Comparison of ENCODE assay signal across 8 cellular contexts in genomic region chr10:13271552-13272163, GRCh38. TPM values are rescaled to one million over a fixed set of nuclear protein-coding genes. Genes with fewer than 3 reads are reported as not detected.
DNase-seq lines count a peak whose midpoint lies in the region; ATAC-seq, FAIRE-seq and TF ChIP-seq lines count a peak whose summit lies in the region.

No MANE protein-coding gene starts in this region.

- peak overlapping the region; percentile 90; the same call in 1 of the 2 replicates for H2BK20ac ChIP-seq in H1 (ENCODE audit: low read length)

- peak; percentile 40 for ATAC-seq in GM18868 (IDR thresholded peaks at IDR 0.05; ENCODE audit: unreplicated experiment)
- ATAC-seq in natural killer cell treated with Interleukin-12 subunit alpha and Interleukin-12 subunit beta and Interleukin-15 and Interleukin-18, amount 100 ng/mL, for 72 hours = peak; percentile 56 to 57

- WGBS in H1 (ENCODE audit: extremely low coverage in 1 of 2, insufficient coverage in 1 of 2, insufficient read length in 1 of 2, insufficient replicate concordance in 2 of 2, low coverage in 1 of 2, low lambda C conversion rate in 2 of 2, missing lambda C conversion rate in 1 of 2), 2 experiments = 42% methylated on average over 14 of the region's 14 CpGs; no CpG with 5 or more reads in 1 of the 2 experiments
- 51% methylated on average over 13 of the region's 14 CpGs; no CpG with 5 or more reads in 1 of the 2 donors for WGBS in transverse colon (ENCODE audit: low coverage in 1 of 2), 2 donors

- H3K27me3 Mint-ChIP-seq in natural killer cell treated with Interleukin-12 subunit alpha and Interleukin-12 subunit beta and Interleukin-15 and Interleukin-18, amount 100 ng/mL, for 72 hours = peaks cover 0 to 2% of the 10 kb centered on the region in 2 donors

- H3K9ac ChIP-seq in H1 (replicated peaks in 1 of 4; ENCODE audit: extremely low read depth in 1 of 4, low read depth in 3 of 4, low read length in 3 of 4) = no peak overlapping the region

- H3K79me1 ChIP-seq in H1 (ENCODE audit: low read depth, low read length) = no peaks in the 10 kb centered on the region

- no peaks in the 10 kb centered on the region for H3K9me3 ChIP-seq in H1 (ENCODE audit: insufficient read depth in 2 of 2, low read depth in 1 of 2, low read length in 1 of 2)
- no peaks in the 10 kb centered on the region for H3K9me3 ChIP-seq in transverse colon

- no peaks in the 10 kb centered on the region for H3K9me3 Mint-ChIP-seq in natural killer cell treated with Interleukin-12 subunit alpha and Interleukin-12 subunit beta and Interleukin-15 and Interleukin-18, amount 100 ng/mL, for 72 hours

- 0 out of 2 replicates have a peak overlapping the region, but pooled peaks have one; percentile 95 for H2AK5ac ChIP-seq in H1 (ENCODE audit: low read depth, low read length)

- peak overlapping the region; percentile 97 for H2AFZ ChIP-seq in H1 (ENCODE audit: low read length)

- H4K5ac ChIP-seq in H1 (ENCODE audit: insufficient read length, low read depth, low read length) = peak overlapping the region; percentile 8

- no peak overlapping the region for H3K4me3 Mint-ChIP-seq in natural killer cell treated with Interleukin-12 subunit alpha and Interleukin-12 subunit beta and Interleukin-15 and Interleukin-18, amount 100 ng/mL, for 72 hours

- H3K4me1 Mint-ChIP-seq in natural killer cell treated with Interleukin-12 subunit alpha and Interleukin-12 subunit beta and Interleukin-15 and Interleukin-18, amount 100 ng/mL, for 72 hours (ENCODE audit: low read depth in 2 of 2) = peaks cover 0 to 6% of the 10 kb centered on the region in 2 donors

- TF ChIP-seq EP300 in H1 (IDR thresholded peaks at IDR 0.05; ENCODE audit: borderline replicate concordance in 1 of 2, low read depth in 2 of 2, low read length in 2 of 2) = no peak
- TF ChIP-seq EP300 in transverse colon (IDR thresholded peaks at IDR 0.05; ENCODE audit: low read depth) = no peak

- H3K4me3 ChIP-seq in H1 (ENCODE audit: extremely low read depth in 1 of 4, insufficient read depth in 2 of 4, low read depth in 3 of 4, low read length in 4 of 4) (no peak overlapping the region; a peak in 1 of 8 replicates), transverse colon (no peak overlapping the region)

- no peak overlapping the region for H3K27ac Mint-ChIP-seq in natural killer cell treated with Interleukin-12 subunit alpha and Interleukin-12 subunit beta and Interleukin-15 and Interleukin-18, amount 100 ng/mL, for 72 hours

- TF ChIP-seq CTCF in H1 (IDR thresholded peaks at IDR 0.05; ENCODE audit: control extremely low read depth in 1 of 3, insufficient read depth in 1 of 3, low read depth in 1 of 3, low read length in 3 of 3) (peak; percentile 72 to 88 (median 84)), transverse colon (IDR thresholded peaks at IDR 0.05) (peak; percentile 15 to 35 (median 25))

- H3K27me3 ChIP-seq in H1 (replicated peaks in 1 of 4; ENCODE audit: control insufficient read depth in 3 of 4, extremely low read depth in 1 of 4, insufficient read depth in 3 of 4, low read length in 3 of 4) (no peaks in the 10 kb centered on the region; a peak in 1 of 7 replicates), transverse colon (no peaks in the 10 kb centered on the region)

- CTCF ChIA-PET in H1 (lab: Charles Lee; ENCODE audit: partially characterized antibody) = interaction anchor here (0.5 to 3.1 kb wide), 23 partner anchors 8 to 809 kb away, joined by 3 to 25 read pairs (median 4); partner anchors contain the start of gene PHYH

- DNase-seq in AG08396 (ENCODE audit: low spot score) = peak; percentile 45
- DNase-seq in Kasumi-1 (lab: John Stamatoyannopoulos, UW) = peak; percentile 17 to 37
- DNase-seq in activated CD4-positive, alpha-beta T cell treated with anti-CD3 and anti-CD28 coated beads, Interleukin-2, amount 50 U/mL, for 1 hour = peak; percentile 58
- DNase-seq in H1 (ENCODE audit: low read depth in 1 of 2, low spot score in 2 of 2) = peak; percentile 38 to 91
- DNase-seq in natural killer cell treated with Interleukin-12 subunit alpha and Interleukin-12 subunit beta and Interleukin-15 and Interleukin-18, amount 100 ng/mL, for 72 hours (ENCODE audit: low spot score) = no peak
- peak; percentile 66 for DNase-seq in transverse colon
- DNase-seq in NCI-H345 treated with DMSO at 0.1 percent for 48 hours (lab: John Stamatoyannopoulos, UW; ENCODE audit: unreplicated experiment) = no peak

- peak overlapping the region; percentile 76; the same call in 1 of the 2 replicates for H4K8ac ChIP-seq in H1 (ENCODE audit: extremely low read depth, insufficient read depth, low read length)

- H2BK12ac ChIP-seq in H1 (ENCODE audit: low read depth, low read length) = peak overlapping the region; percentile 99

- H3K23ac ChIP-seq in H1 (ENCODE audit: insufficient read length) = no peak overlapping the region

- H2BK5ac ChIP-seq in H1 (ENCODE audit: low read depth, low read length) = peak overlapping the region; percentile 67

- H3K14ac ChIP-seq in H1 (ENCODE audit: insufficient read length) = no peak overlapping the region

- no peaks in the 10 kb centered on the region for H3K36me3 Mint-ChIP-seq in natural killer cell treated with Interleukin-12 subunit alpha and Interleukin-12 subunit beta and Interleukin-15 and Interleukin-18, amount 100 ng/mL, for 72 hours

- H2BK15ac ChIP-seq in H1 (ENCODE audit: low read length) = peak overlapping the region; percentile 72; the same call in 1 of the 2 replicates

- H3K18ac ChIP-seq in H1 (ENCODE audit: extremely low read depth, low read length) = peak overlapping the region; percentile 78

- peak; percentile 60 to 77 for TF ChIP-seq RAD21 in H1 (IDR thresholded peaks at IDR 0.05 in 1 of 2, conservative IDR thresholded peaks at IDR 0.05 in 1 of 2; ENCODE audit: low read depth in 2 of 2, low read length in 2 of 2)

- no peaks in the 10 kb centered on the region for H4K20me1 ChIP-seq in H1 (replicated peaks in 1 of 2; ENCODE audit: control insufficient read depth in 1 of 2, insufficient read depth in 2 of 2, low read length in 2 of 2)

- H3K27ac ChIP-seq in H1 (ENCODE audit: low read depth, low read length) (peak overlapping the region; percentile 36; the same call in 1 of the 2 replicates), transverse colon (peak overlapping the region; percentile 65 to 74 (median 69))

- no peak overlapping the region for H3K56ac ChIP-seq in H1 (replicated peaks; ENCODE audit: insufficient read length, low read depth, low read length)

- FAIRE-seq in H1 (lab: Jason Lieb, UNC) = peak; percentile 88

- in situ Hi-C loops in transverse colon (cut with MboI; ENCODE audit: low pct_ligation_motif_present in 1 of 4, low pct_unique_long_range_greater_than_20kb in 1 of 4, low sequenced_read_pairs in 3 of 4) = no loop called here

- H3K79me2 ChIP-seq in H1 (ENCODE audit: control insufficient read depth in 1 of 2, insufficient read depth in 2 of 2, low read length in 2 of 2) = no peaks in the 10 kb centered on the region

- intact Hi-C loops in transverse colon (cut with DNase I; ENCODE audit: low total_unique reads) = no loop called here

- TF ChIP-seq POLR2A in H1 (IDR thresholded peaks at IDR 0.05; ENCODE audit: control extremely low read depth in 1 of 2, low read depth in 2 of 2, low read length in 2 of 2) = no peak
- no peak for TF ChIP-seq POLR2A in transverse colon (IDR thresholded peaks at IDR 0.05)

- H3K36me3 ChIP-seq in H1 (ENCODE audit: control insufficient read depth in 2 of 4, insufficient read depth in 4 of 4, low read length in 3 of 4) (no peaks in the 10 kb centered on the region), transverse colon (no peaks in the 10 kb centered on the region)

- H3K4me2 ChIP-seq in H1 (ENCODE audit: insufficient read depth in 1 of 2, low read depth in 2 of 2, low read length in 2 of 2) = peak overlapping the region; percentile 28 to 49

- POLR2A ChIA-PET in H1 (lab: Charles Lee; ENCODE audit: partially characterized antibody) = interaction anchor here (1.0 to 1.3 kb wide), 4 partner anchors 22 to 78 kb away, joined by 3 to 5 read pairs (median 4); no protein-coding TSS in a partner anchor

- peak overlapping the region; percentile 47 for H3K4ac ChIP-seq in H1 (replicated peaks; ENCODE audit: insufficient read length, low read depth, low read length)

- peak overlapping the region; percentile 45 for H4K91ac ChIP-seq in H1 (replicated peaks; ENCODE audit: insufficient read length, low read length)

- H3K4me1 ChIP-seq in H1 (replicated peaks in 1 of 4; ENCODE audit: control insufficient read depth in 3 of 4, insufficient read depth in 4 of 4, low read length in 3 of 4) (peaks cover 4 to 12% (median 7%) of the 10 kb centered on the region in 4 experiments), transverse colon (peaks cover 0 to 28% (median 15%) of the 10 kb centered on the region in 4 donors)

- H3K23me2 ChIP-seq in H1 (ENCODE audit: low read depth, low read length) = no peaks in the 10 kb centered on the region; the same call in 1 of the 2 replicates

- H2BK120ac ChIP-seq in H1 (replicated peaks; ENCODE audit: low read depth, low read length) = peak overlapping the region; percentile 70

RNA-seq across cellular contexts. Expression of gene PHYH, which starts 28.2 kb away (rescaled TPM):
- 22.7 and 23.2 TPM in 2 replicates for total RNA-seq in H1 (2021; fragmentation: NEBNext Ultra II Directional; extraction: Animal tissue kit (Norgen Biotek cat#: 25700))
- 22.0 and 22.9 TPM in 2 replicates for polyA plus RNA-seq in H1 (2011; rRNA removed)
- polyA plus RNA-seq in H1 (2011; cell fraction: cytosol; rRNA removed) = 21.8 TPM
- polyA plus RNA-seq in H1 (2011; cell fraction: nucleus; rRNA removed) = 18.3 TPM
- 21.9 to 27.0 TPM (median 24.9 TPM) in 4 replicates for polyA plus RNA-seq in H1 (2012, experiment 1 of 2)
- polyA plus RNA-seq in H1 (2012, experiment 2 of 2) = 4.4 TPM
- polyA plus RNA-seq in H1 (2013, experiment 1 of 2) = 25.6 TPM
- polyA plus RNA-seq in H1 (2013, experiment 2 of 2) = 26.3 TPM
- 10.4 and 10.5 TPM in 2 replicates for polyA minus RNA-seq in H1 (2011; rRNA and poly(A)+ RNA removed)
- polyA minus RNA-seq in H1 (2011; cell fraction: cytosol; rRNA and poly(A)+ RNA removed) = 5.9 TPM
- 9.7 TPM for polyA minus RNA-seq in H1 (2011; cell fraction: nucleus; rRNA and poly(A)+ RNA removed)
- 1 to 10 TPM; 4.4 to 7.0 TPM for total RNA-seq in natural killer cell treated with Interleukin-12 subunit alpha and Interleukin-12 subunit beta and Interleukin-15 and Interleukin-18, amount 100 ng/mL, for 72 hours
- total RNA-seq in transverse colon = 10 to 100 TPM; 16.1 to 90.1 (median 49.2) TPM

RNA-seq across cellular contexts. Expression of gene UCMA, which starts 37.5 kb away (rescaled TPM):
- 4.1 and 4.6 TPM in 2 replicates for total RNA-seq in H1 (2021; fragmentation: NEBNext Ultra II Directional; extraction: Animal tissue kit (Norgen Biotek cat#: 25700))
- polyA plus RNA-seq in H1 (2011; rRNA removed) = 1.2 and 1.8 TPM in 2 replicates
- 2.0 TPM for polyA plus RNA-seq in H1 (2011; cell fraction: cytosol; rRNA removed)
- 0.76 TPM for polyA plus RNA-seq in H1 (2011; cell fraction: nucleus; rRNA removed)
- 1.4 to 3.9 TPM (median 2.9 TPM) in 4 replicates for polyA plus RNA-seq in H1 (2012, experiment 1 of 2)
- 4.4 TPM for polyA plus RNA-seq in H1 (2012, experiment 2 of 2)
- 2.1 TPM for polyA plus RNA-seq in H1 (2013, experiment 1 of 2)
- 2.7 TPM for polyA plus RNA-seq in H1 (2013, experiment 2 of 2)
- polyA minus RNA-seq in H1 (2011; rRNA and poly(A)+ RNA removed) = 0.32 TPM in 1 of 2 replicates, not detected in the other
- polyA minus RNA-seq in H1 (2011; cell fraction: cytosol; rRNA and poly(A)+ RNA removed) = not detected
- polyA minus RNA-seq in H1 (2011; cell fraction: nucleus; rRNA and poly(A)+ RNA removed) = not detected
- not detected for total RNA-seq in natural killer cell treated with Interleukin-12 subunit alpha and Interleukin-12 subunit beta and Interleukin-15 and Interleukin-18, amount 100 ng/mL, for 72 hours
- not detected for total RNA-seq in transverse colon

Comparison
In these comparisons a context has a peak if more than half of its experiments do, and no peak if none do; other contexts are left out.
1. DNase-seq: peak in AG08396 (single experiment), Kasumi-1 (2 of 2), activated CD4-positive, alpha-beta T cell treated with anti-CD3 and anti-CD28 coated beads, Interleukin-2, amount 50 U/mL, for 1 hour (single experiment), H1 (2 of 2) and transverse colon (single experiment); none in natural killer cell treated with Interleukin-12 subunit alpha and Interleukin-12 subunit beta and Interleukin-15 and Interleukin-18, amount 100 ng/mL, for 72 hours (single experiment) and NCI-H345 treated with DMSO at 0.1 percent for 48 hours (single experiment).